Comparison of ENCODE assay signal across 30 cellular contexts in the genomic region with DNA sequence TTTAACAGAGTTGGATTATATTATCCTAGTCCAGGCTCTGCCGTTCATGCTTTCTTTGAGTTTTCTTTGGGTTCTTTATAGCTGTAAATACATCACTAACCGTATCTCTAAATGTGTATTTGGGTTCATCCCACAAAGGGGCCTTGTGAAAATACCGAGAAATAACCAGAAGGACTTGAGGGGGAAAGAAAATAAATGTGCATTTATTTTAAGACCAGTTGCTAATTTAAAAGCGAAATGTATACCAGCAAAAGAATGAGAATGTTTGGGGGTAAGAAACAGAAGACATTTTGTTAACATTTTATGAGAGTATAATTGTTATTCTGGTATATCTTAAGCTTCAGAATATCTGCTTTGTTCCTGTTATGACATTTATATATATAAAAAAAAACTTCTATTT. TPM values are rescaled to one million over a fixed set of nuclear protein-coding genes. Genes with fewer than 3 reads are reported as not detected.
"Had no signal": no experiment of that assay in that cellular context is flagged by ENCODE, and none has a peak within 500 bp of the region (broad histone marks: within the 10 kb centered on the region; RNA-seq: fewer than 3 reads in every experiment).

No MANE protein-coding gene starts in this region.

- H3K9me3 ChIP-seq: esophagus muscularis mucosa, heart right ventricle, lower lobe of right lung, psoas muscle, spleen, testis, tibial artery had no signal

- H3K4me1 ChIP-seq: esophagus muscularis mucosa, foreskin keratinocyte, neural progenitor cell, psoas muscle, testis, tibial artery had no signal

- FAIRE-seq: endothelial cell of umbilical vein had no signal

- H3K27ac ChIP-seq: coronary artery, esophagus muscularis mucosa, foreskin keratinocyte, lower lobe of right lung, neural progenitor cell, psoas muscle, skin epidermis, spleen, testis, tibial artery had no signal

- ATAC-seq: foreskin keratinocyte; heart right ventricle; left ventricle myocardium superior; lower lobe of right lung; naive thymus-derived CD4-positive, alpha-beta T cell; psoas muscle; right cardiac atrium had no signal

- H3K4me2 ChIP-seq: neural progenitor cell had no signal

- H3K27me3 ChIP-seq: esophagus muscularis mucosa, foreskin keratinocyte, heart right ventricle, neural progenitor cell, spleen, testis, tibial artery had no signal

- H3K4me3 ChIP-seq: coronary artery, esophagus muscularis mucosa, heart right ventricle, lower lobe of right lung, neural progenitor cell, psoas muscle, skin epidermis, spleen, testis, tibial artery had no signal

- DNase-seq: dermis blood vessel endothelial cell; effector memory CD4-positive, alpha-beta T cell; foreskin keratinocyte; glutamatergic neuron; heart right ventricle; hippocampal formation; immature natural killer cell; islet precursor cell; kidney glomerular epithelial cell; left ventricle myocardium superior; lower lobe of right lung; mesenchymal stem cell; naive thymus-derived CD4-positive, alpha-beta T cell; psoas muscle; right cardiac atrium; spleen; stimulated activated CD4-positive, alpha-beta T cell treated with anti-CD3 and anti-CD28 coated beads, Interleukin-15, amount 100 ng/mL, for 24 hours; stimulated activated CD4-positive, alpha-beta T cell treated with anti-CD3 and anti-CD28 coated beads, Interleukin-2, amount 100 ng/mL, for 48 hours; stimulated activated naive CD4-positive, alpha-beta T cell; substantia nigra; testis; tibial artery had no signal

RNA-seq across cellular contexts. Expression of gene LRRN4, which starts 38.9 kb away (rescaled TPM):
- total RNA-seq: endothelial cell of umbilical vein; naive thymus-derived CD4-positive, alpha-beta T cell; osteocyte had no signal
- polyA plus RNA-seq: endothelial cell of umbilical vein; fibroblast of lung; heart right ventricle; immature natural killer cell; naive thymus-derived CD4-positive, alpha-beta T cell; spleen; urinary bladder had no signal
